10 cellular contexts compared by ENCODE assay signal in genomic region chr6:142570221-142570671, GRCh38.
DNase-seq lines count a peak whose midpoint lies in the region; ATAC-seq and TF ChIP-seq lines count a peak whose summit lies in the region.
"Had no signal": no experiment of that assay in that cellular context is flagged by ENCODE, and none has a peak within 500 bp of the region (broad histone marks: within the 10 kb centered on the region; RNA-seq: fewer than 3 reads in every experiment).

No MANE protein-coding gene starts in this region.

- H3K4me1 ChIP-seq in iPS DF 6.9 (ENCODE audit: control insufficient read depth, insufficient read depth, low read length) (no peaks in the 10 kb centered on the region), tibial artery (peaks cover 0 to 43% (median 23%) of the 10 kb centered on the region in 4 donors)
- H3K4me1 ChIP-seq: A549 had no signal

- H3K36me3 ChIP-seq in iPS DF 6.9 (ENCODE audit: control insufficient read depth, insufficient read depth, low read length) (no peaks in the 10 kb centered on the region), tibial artery (no peaks in the 10 kb centered on the region), H7 (replicated peaks; ENCODE audit: control insufficient read depth, insufficient read depth, low read length) (no peaks in the 10 kb centered on the region)

- TF ChIP-seq CTCF in activated CD8-positive, alpha-beta T cell treated with anti-CD3 and anti-CD28 coated beads for 36 hours (IDR thresholded peaks at IDR 0.05): no peak
- TF ChIP-seq CTCF in WTC11 (IDR thresholded peaks at IDR 0.05) (no peak), tibial artery (IDR thresholded peaks at IDR 0.05) (no peak)

- intact Hi-C loops in activated CD8-positive, alpha-beta T cell treated with anti-CD3 and anti-CD28 coated beads for 36 hours (cut with micrococcal nuclease): no loop called here
- intact Hi-C loops in tibial artery (cut with DNase I; ENCODE audit: low total_unique reads): no loop called here

- DNase-seq in activated CD8-positive, alpha-beta T cell treated with anti-CD3 and anti-CD28 coated beads, Interleukin-2, amount 10 ng/mL, durations not matched to agents 7 days and 5 days: no peak
- no peak for DNase-seq in activated CD8-positive, alpha-beta T cell treated with anti-CD3 and anti-CD28 coated beads for 36 hours
- no peak for DNase-seq in WTC11 (ENCODE audit: low spot score)
- no peak for DNase-seq in iPS DF 6.9 (ENCODE audit: low read depth, low spot score)
- DNase-seq in tibial artery: no peak
- no peak for DNase-seq in nucleus accumbens (lab: John Stamatoyannopoulos, UW)
- DNase-seq in H7: no peak
- DNase-seq: activated CD4-positive, alpha-beta T cell treated with anti-CD3 and anti-CD28 coated beads, Interleukin-2, amount 50 U/mL, for 1 hour had no signal

- H3K4me3 Mint-ChIP-seq in activated CD8-positive, alpha-beta T cell treated with anti-CD3 and anti-CD28 coated beads, Interleukin-2, amount 10 ng/mL, durations not matched to agents 7 days and 5 days: no peak overlapping the region
- H3K4me3 Mint-ChIP-seq in activated CD8-positive, alpha-beta T cell treated with anti-CD3 and anti-CD28 coated beads for 36 hours: no peak overlapping the region
- H3K4me3 Mint-ChIP-seq in WTC11: no peak overlapping the region

- CTCF ChIA-PET in activated CD8-positive, alpha-beta T cell treated with anti-CD3 and anti-CD28 coated beads, Interleukin-2, amount 10 ng/mL, durations not matched to agents 7 days and 5 days (lab: Charles Lee): interaction anchor here (1.1 to 2.4 kb wide), 3 partner anchors 19 to 457 kb away, joined by 6 to 10 read pairs (median 6); no protein-coding TSS in a partner anchor
- CTCF ChIA-PET in activated CD8-positive, alpha-beta T cell treated with anti-CD3 and anti-CD28 coated beads for 36 hours (lab: Charles Lee): interaction anchor here (1.6 to 2.7 kb wide), 3 partner anchors 23 to 116 kb away, joined by 5 to 14 read pairs (median 5); no protein-coding TSS in a partner anchor
- CTCF ChIA-PET in WTC11 (lab: Charles Lee): interaction anchor here (1.5 to 1.9 kb wide), 2 partner anchors 96 to 128 kb away, joined by 3 to 17 read pairs; no protein-coding TSS in a partner anchor

- peak; percentile 35 for ATAC-seq in activated CD8-positive, alpha-beta T cell treated with anti-CD3 and anti-CD28 coated beads, Interleukin-2, amount 10 ng/mL, durations not matched to agents 7 days and 5 days
- no peak for ATAC-seq in activated CD8-positive, alpha-beta T cell treated with anti-CD3 and anti-CD28 coated beads for 36 hours
- ATAC-seq in WTC11 (no peak; the same call in 1 of the 2 replicates), GM18517 (IDR thresholded peaks at IDR 0.05; ENCODE audit: unreplicated experiment) (no peak)
- ATAC-seq: A549 had no signal

- H3K36me3 Mint-ChIP-seq in activated CD8-positive, alpha-beta T cell treated with anti-CD3 and anti-CD28 coated beads, Interleukin-2, amount 10 ng/mL, durations not matched to agents 7 days and 5 days (ENCODE audit: low read depth): peaks cover 5% of the 10 kb centered on the region
- peaks cover 7% of the 10 kb centered on the region for H3K36me3 Mint-ChIP-seq in activated CD8-positive, alpha-beta T cell treated with anti-CD3 and anti-CD28 coated beads for 36 hours (ENCODE audit: low read depth)
- H3K36me3 Mint-ChIP-seq in WTC11: peaks cover 36% of the 10 kb centered on the region

- peaks cover 30% of the 10 kb centered on the region for H3K4me1 Mint-ChIP-seq in activated CD8-positive, alpha-beta T cell treated with anti-CD3 and anti-CD28 coated beads, Interleukin-2, amount 10 ng/mL, durations not matched to agents 7 days and 5 days (ENCODE audit: low read depth)
- peaks cover 45% of the 10 kb centered on the region for H3K4me1 Mint-ChIP-seq in activated CD8-positive, alpha-beta T cell treated with anti-CD3 and anti-CD28 coated beads for 36 hours (ENCODE audit: low read depth)
- H3K4me1 Mint-ChIP-seq in WTC11: peaks cover 48% of the 10 kb centered on the region

- H3K27me3 ChIP-seq in iPS DF 6.9 (ENCODE audit: control insufficient read depth, insufficient read depth, low read length): no peaks in the 10 kb centered on the region
- H3K27me3 ChIP-seq in tibial artery: no peaks in the 10 kb centered on the region
- H3K27me3 ChIP-seq in H7 (ENCODE audit: control insufficient read depth, insufficient read depth, low read length): no peaks in the 10 kb centered on the region

- H3K27ac Mint-ChIP-seq in activated CD8-positive, alpha-beta T cell treated with anti-CD3 and anti-CD28 coated beads, Interleukin-2, amount 10 ng/mL, durations not matched to agents 7 days and 5 days: no peak overlapping the region
- no peak overlapping the region for H3K27ac Mint-ChIP-seq in activated CD8-positive, alpha-beta T cell treated with anti-CD3 and anti-CD28 coated beads for 36 hours
- H3K27ac Mint-ChIP-seq in WTC11: peak overlapping the region; percentile 92

- H3K9me3 ChIP-seq in iPS DF 6.9 (ENCODE audit: control insufficient read depth, insufficient read depth, low read length): peaks cover 3% of the 10 kb centered on the region
- H3K9me3 ChIP-seq in tibial artery: no peaks in the 10 kb centered on the region

- H3K9me3 Mint-ChIP-seq in activated CD8-positive, alpha-beta T cell treated with anti-CD3 and anti-CD28 coated beads, Interleukin-2, amount 10 ng/mL, durations not matched to agents 7 days and 5 days (ENCODE audit: insufficient read depth): peaks cover 22% of the 10 kb centered on the region
- H3K9me3 Mint-ChIP-seq in activated CD8-positive, alpha-beta T cell treated with anti-CD3 and anti-CD28 coated beads for 36 hours: peaks cover 17% of the 10 kb centered on the region
- H3K9me3 Mint-ChIP-seq in WTC11: peaks cover 37% of the 10 kb centered on the region

- POLR2A ChIA-PET in activated CD8-positive, alpha-beta T cell treated with anti-CD3 and anti-CD28 coated beads, Interleukin-2, amount 10 ng/mL, durations not matched to agents 7 days and 5 days (lab: Charles Lee): interaction anchor here (0.6 kb wide), 1 partner anchor 17 kb away, joined by 3 read pairs; no protein-coding TSS in a partner anchor
- POLR2A ChIA-PET in activated CD8-positive, alpha-beta T cell treated with anti-CD3 and anti-CD28 coated beads for 36 hours (lab: Charles Lee): no interaction called here
- POLR2A ChIA-PET in WTC11 (lab: Charles Lee): no interaction called here

- H3K4me3 ChIP-seq in iPS DF 6.9 (ENCODE audit: low read length) (no peak overlapping the region), tibial artery (no peak overlapping the region), H7 (ENCODE audit: insufficient read depth, low read depth, low read length) (no peak overlapping the region)
- H3K4me3 ChIP-seq: A549 had no signal

- peak overlapping the region; percentile 35 for H3K27ac ChIP-seq in iPS DF 6.9 (ENCODE audit: low read length)
- peak overlapping the region; percentile 29 to 53 for H3K27ac ChIP-seq in tibial artery
- H3K27ac ChIP-seq: A549 had no signal

- H3K27me3 Mint-ChIP-seq in activated CD8-positive, alpha-beta T cell treated with anti-CD3 and anti-CD28 coated beads, Interleukin-2, amount 10 ng/mL, durations not matched to agents 7 days and 5 days (ENCODE audit: low read depth): no peaks in the 10 kb centered on the region
- H3K27me3 Mint-ChIP-seq in activated CD8-positive, alpha-beta T cell treated with anti-CD3 and anti-CD28 coated beads for 36 hours: no peaks in the 10 kb centered on the region
- peaks cover 5% of the 10 kb centered on the region for H3K27me3 Mint-ChIP-seq in WTC11 (ENCODE audit: low read depth)

TF ChIP-seq in WTC11, 78 proteins besides CTCF, POLR2A, EP300 and RAD21 (continues in another document):
- TF ChIP-seq AFF4 (CRISPR knock-in tag; IDR thresholded peaks at IDR 0.05; ENCODE audit: borderline replicate concordance) (no peak), ATF2 (CRISPR knock-in tag; IDR thresholded peaks at IDR 0.05; ENCODE audit: borderline replicate concordance, low read depth) (no peak), ZNF317 (CRISPR knock-in tag; IDR thresholded peaks at IDR 0.05; ENCODE audit: borderline replicate concordance, low read depth) (no peak), GTF2I (CRISPR knock-in tag; conservative IDR thresholded peaks at IDR 0.05) (no peak), TCF7 (CRISPR knock-in tag; IDR thresholded peaks at IDR 0.05; ENCODE audit: low read depth) (no peak), JUN (CRISPR knock-in tag; IDR thresholded peaks at IDR 0.05) (no peak)
